2 cellular contexts compared by ENCODE assay signal in the genomic region with DNA sequence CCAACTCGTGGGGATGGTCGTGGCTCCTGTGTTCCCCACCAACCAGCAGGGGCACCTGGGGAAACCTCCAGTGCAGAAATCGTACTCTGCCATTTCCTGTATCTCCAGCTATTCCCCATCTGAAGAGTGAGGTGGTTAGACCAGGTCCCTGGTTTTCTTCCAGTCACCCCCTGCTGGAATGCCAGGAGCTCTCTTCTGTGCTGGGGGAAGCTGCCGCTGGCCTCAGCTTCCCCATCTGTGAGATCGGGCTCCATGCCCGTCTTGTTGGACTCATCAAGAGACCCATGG.
TF ChIP-seq lines count a peak whose summit lies in the region.

No MANE protein-coding gene starts in this region.

TF ChIP-seq in GM23338, 12 proteins besides CTCF, POLR2A, EP300 and RAD21:
- TF ChIP-seq NANOG (IDR thresholded peaks at IDR 0.05; ENCODE audit: borderline replicate concordance) (no peak), ZNF331 (CRISPR knock-in tag; IDR thresholded peaks at IDR 0.05; ENCODE audit: low read depth) (no peak), EZH2phosphoT487 (IDR thresholded peaks at IDR 0.05; ENCODE audit: unreplicated experiment) (no peak)
- TF ChIP-seq, protein P1, sequence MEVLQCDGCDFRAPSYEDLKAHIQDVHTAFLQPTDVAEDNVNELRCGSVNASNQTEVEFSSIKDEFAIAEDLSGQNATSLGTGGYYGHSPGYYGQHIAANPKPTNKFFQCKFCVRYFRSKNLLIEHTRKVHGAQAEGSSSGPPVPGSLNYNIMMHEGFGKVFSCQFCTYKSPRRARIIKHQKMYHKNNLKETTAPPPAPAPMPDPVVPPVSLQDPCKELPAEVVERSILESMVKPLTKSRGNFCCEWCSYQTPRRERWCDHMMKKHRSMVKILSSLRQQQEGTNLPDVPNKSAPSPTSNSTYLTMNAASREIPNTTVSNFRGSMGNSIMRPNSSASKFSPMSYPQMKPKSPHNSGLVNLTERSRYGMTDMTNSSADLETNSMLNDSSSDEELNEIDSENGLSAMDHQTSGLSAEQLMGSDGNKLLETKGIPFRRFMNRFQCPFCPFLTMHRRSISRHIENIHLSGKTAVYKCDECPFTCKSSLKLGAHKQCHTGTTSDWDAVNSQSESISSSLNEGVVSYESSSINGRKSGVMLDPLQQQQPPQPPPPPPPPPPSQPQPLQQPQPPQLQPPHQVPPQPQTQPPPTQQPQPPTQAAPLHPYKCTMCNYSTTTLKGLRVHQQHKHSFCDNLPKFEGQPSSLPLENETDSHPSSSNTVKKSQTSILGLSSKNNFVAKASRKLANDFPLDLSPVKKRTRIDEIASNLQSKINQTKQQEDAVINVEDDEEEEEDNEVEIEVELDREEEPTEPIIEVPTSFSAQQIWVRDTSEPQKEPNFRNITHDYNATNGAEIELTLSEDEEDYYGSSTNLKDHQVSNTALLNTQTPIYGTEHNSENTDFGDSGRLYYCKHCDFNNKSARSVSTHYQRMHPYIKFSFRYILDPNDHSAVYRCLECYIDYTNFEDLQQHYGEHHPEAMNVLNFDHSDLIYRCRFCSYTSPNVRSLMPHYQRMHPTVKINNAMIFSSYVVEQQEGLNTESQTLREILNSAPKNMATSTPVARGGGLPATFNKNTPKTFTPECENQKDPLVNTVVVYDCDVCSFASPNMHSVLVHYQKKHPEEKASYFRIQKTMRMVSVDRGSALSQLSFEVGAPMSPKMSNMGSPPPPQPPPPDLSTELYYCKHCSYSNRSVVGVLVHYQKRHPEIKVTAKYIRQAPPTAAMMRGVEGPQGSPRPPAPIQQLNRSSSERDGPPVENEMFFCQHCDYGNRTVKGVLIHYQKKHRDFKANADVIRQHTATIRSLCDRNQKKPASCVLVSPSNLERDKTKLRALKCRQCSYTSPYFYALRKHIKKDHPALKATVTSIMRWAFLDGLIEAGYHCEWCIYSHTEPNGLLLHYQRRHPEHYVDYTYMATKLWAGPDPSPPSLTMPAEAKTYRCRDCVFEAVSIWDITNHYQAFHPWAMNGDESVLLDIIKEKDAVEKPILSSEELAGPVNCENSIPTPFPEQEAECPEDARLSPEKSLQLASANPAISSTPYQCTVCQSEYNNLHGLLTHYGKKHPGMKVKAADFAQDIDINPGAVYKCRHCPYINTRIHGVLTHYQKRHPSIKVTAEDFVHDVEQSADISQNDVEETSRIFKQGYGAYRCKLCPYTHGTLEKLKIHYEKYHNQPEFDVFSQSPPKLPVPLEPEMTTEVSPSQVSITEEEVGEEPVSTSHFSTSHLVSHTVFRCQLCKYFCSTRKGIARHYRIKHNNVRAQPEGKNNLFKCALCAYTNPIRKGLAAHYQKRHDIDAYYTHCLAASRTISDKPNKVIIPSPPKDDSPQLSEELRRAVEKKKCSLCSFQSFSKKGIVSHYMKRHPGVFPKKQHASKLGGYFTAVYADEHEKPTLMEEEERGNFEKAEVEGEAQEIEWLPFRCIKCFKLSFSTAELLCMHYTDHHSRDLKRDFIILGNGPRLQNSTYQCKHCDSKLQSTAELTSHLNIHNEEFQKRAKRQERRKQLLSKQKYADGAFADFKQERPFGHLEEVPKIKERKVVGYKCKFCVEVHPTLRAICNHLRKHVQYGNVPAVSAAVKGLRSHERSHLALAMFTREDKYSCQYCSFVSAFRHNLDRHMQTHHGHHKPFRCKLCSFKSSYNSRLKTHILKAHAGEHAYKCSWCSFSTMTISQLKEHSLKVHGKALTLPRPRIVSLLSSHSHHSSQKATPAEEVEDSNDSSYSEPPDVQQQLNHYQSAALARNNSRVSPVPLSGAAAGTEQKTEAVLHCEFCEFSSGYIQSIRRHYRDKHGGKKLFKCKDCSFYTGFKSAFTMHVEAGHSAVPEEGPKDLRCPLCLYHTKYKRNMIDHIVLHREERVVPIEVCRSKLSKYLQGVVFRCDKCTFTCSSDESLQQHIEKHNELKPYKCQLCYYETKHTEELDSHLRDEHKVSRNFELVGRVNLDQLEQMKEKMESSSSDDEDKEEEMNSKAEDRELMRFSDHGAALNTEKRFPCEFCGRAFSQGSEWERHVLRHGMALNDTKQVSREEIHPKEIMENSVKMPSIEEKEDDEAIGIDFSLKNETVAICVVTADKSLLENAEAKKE (CRISPR knock-in tag; IDR thresholded peaks at IDR 0.05) = no peak

TF ChIP-seq in SK-N-SH, 30 proteins besides CTCF, POLR2A, EP300 and RAD21:
- TF ChIP-seq FOSL2 (IDR thresholded peaks at IDR 0.05; ENCODE audit: borderline replicate concordance, low read depth) = no peak
- TF ChIP-seq, protein P2, sequence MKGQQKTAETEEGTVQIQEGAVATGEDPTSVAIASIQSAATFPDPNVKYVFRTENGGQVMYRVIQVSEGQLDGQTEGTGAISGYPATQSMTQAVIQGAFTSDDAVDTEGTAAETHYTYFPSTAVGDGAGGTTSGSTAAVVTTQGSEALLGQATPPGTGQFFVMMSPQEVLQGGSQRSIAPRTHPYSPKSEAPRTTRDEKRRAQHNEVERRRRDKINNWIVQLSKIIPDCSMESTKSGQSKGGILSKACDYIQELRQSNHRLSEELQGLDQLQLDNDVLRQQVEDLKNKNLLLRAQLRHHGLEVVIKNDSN (IDR thresholded peaks at IDR 0.05; ENCODE audit: borderline replicate concordance, low read depth) = no peak
TF ChIP-seq in SK-N-SH: peak in this region for 0.
